ENCODE assay signal across 26 cellular contexts in the genomic region with DNA sequence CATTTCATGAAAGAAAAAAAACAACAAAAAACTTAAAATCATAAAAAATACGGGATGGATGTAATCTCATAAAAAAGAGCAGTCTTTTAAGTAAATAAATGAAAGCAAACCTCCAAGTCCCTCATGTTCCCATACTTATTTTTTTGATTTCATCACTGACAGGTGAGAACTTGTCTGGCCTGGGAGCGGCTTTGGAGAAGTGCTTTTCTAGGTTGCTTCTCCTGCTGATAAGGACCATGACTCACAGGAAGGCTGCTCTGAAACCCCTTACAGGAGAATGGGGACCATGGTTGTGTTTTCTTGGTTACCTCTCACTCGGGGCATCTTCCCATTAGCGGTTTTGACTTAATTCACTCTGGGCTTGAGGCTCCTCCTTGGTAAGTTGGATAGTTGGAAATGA.
DNase-seq lines count a peak whose midpoint lies in the region; ATAC-seq and TF ChIP-seq lines count a peak whose summit lies in the region.
"Had no signal": no experiment of that assay in that cellular context is flagged by ENCODE, and none has a peak within 500 bp of the region (broad histone marks: within the 10 kb centered on the region; RNA-seq: fewer than 3 reads in every experiment).

No MANE protein-coding gene starts in this region.

- no peaks in the 10 kb centered on the region for H3K27me3 Mint-ChIP-seq in activated naive CD4-positive, alpha-beta T cell treated with anti-CD3 and anti-CD28 coated beads, Interleukin-2, amount 50 U/mL, for 24 hours
- no peaks in the 10 kb centered on the region for H3K27me3 Mint-ChIP-seq in activated naive CD4-positive, alpha-beta T cell treated with anti-CD3 and anti-CD28 coated beads for 36 hours (ENCODE audit: low read depth)
- no peaks in the 10 kb centered on the region for H3K27me3 Mint-ChIP-seq in stimulated activated naive CD8-positive, alpha-beta T cell treated with anti-CD3 and anti-CD28 coated beads, Interleukin-15, amount 100 ng/mL, for 72 hours
- H3K27me3 Mint-ChIP-seq: effector memory CD8-positive, alpha-beta T cell; IgD-negative memory B cell had no signal

- no peak for TF ChIP-seq EP300 in suprapubic skin (IDR thresholded peaks at IDR 0.05)

- peaks cover 65% of the 10 kb centered on the region for H3K4me1 Mint-ChIP-seq in activated naive CD4-positive, alpha-beta T cell treated with anti-CD3 and anti-CD28 coated beads, Interleukin-2, amount 50 U/mL, for 24 hours
- peaks cover 55% of the 10 kb centered on the region for H3K4me1 Mint-ChIP-seq in activated naive CD4-positive, alpha-beta T cell treated with anti-CD3 and anti-CD28 coated beads for 36 hours (ENCODE audit: low read depth)
- peaks cover 52% of the 10 kb centered on the region for H3K4me1 Mint-ChIP-seq in stimulated activated naive CD8-positive, alpha-beta T cell treated with anti-CD3 and anti-CD28 coated beads, Interleukin-15, amount 100 ng/mL, for 72 hours

- H3K27ac Mint-ChIP-seq in activated naive CD4-positive, alpha-beta T cell treated with anti-CD3 and anti-CD28 coated beads, Interleukin-2, amount 50 U/mL, for 24 hours = peak overlapping the region; percentile 30
- H3K27ac Mint-ChIP-seq in activated naive CD4-positive, alpha-beta T cell treated with anti-CD3 and anti-CD28 coated beads for 36 hours = no peak overlapping the region
- H3K27ac Mint-ChIP-seq in stimulated activated naive CD8-positive, alpha-beta T cell treated with anti-CD3 and anti-CD28 coated beads, Interleukin-15, amount 100 ng/mL, for 72 hours = no peak overlapping the region
- H3K27ac Mint-ChIP-seq: IgD-negative memory B cell, immature natural killer cell had no signal

- no peak for ATAC-seq in stimulated activated naive CD8-positive, alpha-beta T cell treated with anti-CD3 and anti-CD28 coated beads, Interleukin-15, amount 100 ng/mL, for 72 hours
- ATAC-seq: effector memory CD8-positive, alpha-beta T cell; gastroesophageal sphincter; mucosa of descending colon; right lobe of liver; stimulated activated naive CD8-positive, alpha-beta T cell treated with anti-CD3 and anti-CD28 coated beads, Interleukin-15, Interleukin-2, amounts not matched to agents 100 U/mL and 50 U/mL, for 24 hours had no signal

- H3K4me3 Mint-ChIP-seq in activated naive CD4-positive, alpha-beta T cell treated with anti-CD3 and anti-CD28 coated beads, Interleukin-2, amount 50 U/mL, for 24 hours = peak overlapping the region; percentile 23
- H3K4me3 Mint-ChIP-seq in activated naive CD4-positive, alpha-beta T cell treated with anti-CD3 and anti-CD28 coated beads for 36 hours = no peak overlapping the region
- H3K4me3 Mint-ChIP-seq in stimulated activated naive CD8-positive, alpha-beta T cell treated with anti-CD3 and anti-CD28 coated beads, Interleukin-15, amount 100 ng/mL, for 72 hours = peak overlapping the region in 1 of 2 donors; percentile 5
- H3K4me3 Mint-ChIP-seq: effector memory CD8-positive, alpha-beta T cell; immature natural killer cell; neural crest cell had no signal

- TF ChIP-seq POLR2A in suprapubic skin (IDR thresholded peaks at IDR 0.05) = no peak

- H3K36me3 Mint-ChIP-seq in activated naive CD4-positive, alpha-beta T cell treated with anti-CD3 and anti-CD28 coated beads, Interleukin-2, amount 50 U/mL, for 24 hours = peaks cover 11% of the 10 kb centered on the region
- peaks cover 4% of the 10 kb centered on the region for H3K36me3 Mint-ChIP-seq in activated naive CD4-positive, alpha-beta T cell treated with anti-CD3 and anti-CD28 coated beads for 36 hours (ENCODE audit: low read depth)

- no peaks in the 10 kb centered on the region for H3K27me3 ChIP-seq in suprapubic skin
- H3K27me3 ChIP-seq: adrenal gland; BLaER1 treated with 17β-estradiol and CSF1 and Interleukin-3, amounts not matched to agents 10 nM and 100 nM; brain microvascular endothelial cell; gastroesophageal sphincter; MG63; right lobe of liver; tibial artery had no signal

- no peaks in the 10 kb centered on the region for H3K9me3 Mint-ChIP-seq in activated naive CD4-positive, alpha-beta T cell treated with anti-CD3 and anti-CD28 coated beads, Interleukin-2, amount 50 U/mL, for 24 hours
- H3K9me3 Mint-ChIP-seq in activated naive CD4-positive, alpha-beta T cell treated with anti-CD3 and anti-CD28 coated beads for 36 hours = peaks cover 16% of the 10 kb centered on the region
- peaks cover 3 to 17% of the 10 kb centered on the region in 2 donors for H3K9me3 Mint-ChIP-seq in stimulated activated naive CD8-positive, alpha-beta T cell treated with anti-CD3 and anti-CD28 coated beads, Interleukin-15, amount 100 ng/mL, for 72 hours
- H3K9me3 Mint-ChIP-seq: effector memory CD8-positive, alpha-beta T cell; immature natural killer cell had no signal

- H3K4me3 ChIP-seq in epithelial cell of esophagus (ENCODE audit: low read length) (no peak overlapping the region), suprapubic skin (no peak overlapping the region)
- H3K4me3 ChIP-seq: adrenal gland; BLaER1 treated with 17β-estradiol and CSF1 and Interleukin-3, amounts not matched to agents 10 nM and 100 nM; gastroesophageal sphincter; MG63; mucosa of descending colon; right lobe of liver; tibial artery had no signal

- CTCF ChIA-PET in activated naive CD4-positive, alpha-beta T cell treated with anti-CD3 and anti-CD28 coated beads for 36 hours (lab: Charles Lee) = interaction anchor here (0.9 kb wide), 1 partner anchor 124 kb away, joined by 3 read pairs; no protein-coding TSS in a partner anchor

- TF ChIP-seq CTCF in epithelial cell of esophagus (IDR thresholded peaks at IDR 0.05; ENCODE audit: insufficient read depth, low read depth, low read length, missing control alignments) (no peak), suprapubic skin (IDR thresholded peaks at IDR 0.05) (no peak)

- peaks cover 3% of the 10 kb centered on the region for H3K9me3 ChIP-seq in suprapubic skin
- H3K9me3 ChIP-seq: adrenal gland, gastroesophageal sphincter, MG63, mucosa of descending colon, right lobe of liver, tibial artery had no signal

- no peaks in the 10 kb centered on the region for H3K36me3 ChIP-seq in suprapubic skin
- H3K36me3 ChIP-seq: adrenal gland, brain microvascular endothelial cell, gastroesophageal sphincter, MG63, right lobe of liver, tibial artery had no signal

- 56% methylated on average over 4 of the region's 4 CpGs for WGBS in suprapubic skin

- no peak for DNase-seq in activated naive CD4-positive, alpha-beta T cell treated with anti-CD3 and anti-CD28 coated beads for 36 hours
- DNase-seq in HPDE6-E6E7 (ENCODE audit: extremely low spot score) (peak; percentile 14), epithelial cell of esophagus (ENCODE audit: low read depth) (peak; percentile 87), suprapubic skin (ENCODE audit: low spot score in 2 of 2) (no peak), D341Med (ENCODE audit: low spot score) (no peak), inferior parietal cortex (ENCODE audit: extremely low spot score) (no peak)
- DNase-seq in stimulated activated naive CD8-positive, alpha-beta T cell treated with anti-CD3 and anti-CD28 coated beads, Interleukin-15, amount 100 ng/mL, for 72 hours = no peak
- DNase-seq: activated gamma-delta T cell; adrenal gland; brain microvascular endothelial cell; effector memory CD8-positive, alpha-beta T cell; hippocampal formation; immature natural killer cell; MG63; mucosa of descending colon; NCI-H1417 treated with DMSO at 0.1 percent for 48 hours; posterior cingulate gyrus; right lobe of liver; SIG-M5; stimulated activated naive CD8-positive, alpha-beta T cell treated with anti-CD3 and anti-CD28 coated beads, Interleukin-15, Interleukin-2, amounts not matched to agents 100 U/mL and 50 U/mL, for 24 hours had no signal

- peaks cover 37% of the 10 kb centered on the region for H3K4me1 ChIP-seq in suprapubic skin
- H3K4me1 ChIP-seq: adrenal gland, tibial artery had no signal

- peak overlapping the region; percentile 66 for H3K27ac ChIP-seq in suprapubic skin
- H3K27ac ChIP-seq: adrenal gland; BLaER1 treated with 17β-estradiol and CSF1 and Interleukin-3, amounts not matched to agents 10 nM and 100 nM; brain microvascular endothelial cell; gastroesophageal sphincter; right lobe of liver; tibial artery had no signal

- intact Hi-C loops in activated naive CD4-positive, alpha-beta T cell treated with anti-CD3 and anti-CD28 coated beads for 36 hours (cut with micrococcal nuclease) = no loop called here

Comparison
In these comparisons a context has a peak if more than half of its experiments do, and no peak if none do; other contexts are left out.
1. DNase-seq: peak in HPDE6-E6E7 (single experiment) and epithelial cell of esophagus (single experiment); none in activated naive CD4-positive, alpha-beta T cell treated with anti-CD3 and anti-CD28 coated beads for 36 hours (single experiment), suprapubic skin (0 of 2), D341Med (single experiment), stimulated activated naive CD8-positive, alpha-beta T cell treated with anti-CD3 and anti-CD28 coated beads, Interleukin-15, amount 100 ng/mL, for 72 hours (0 of 2) and inferior parietal cortex (single experiment).